Comparison of ENCODE assay signal across 8 cellular contexts in the genomic region with DNA sequence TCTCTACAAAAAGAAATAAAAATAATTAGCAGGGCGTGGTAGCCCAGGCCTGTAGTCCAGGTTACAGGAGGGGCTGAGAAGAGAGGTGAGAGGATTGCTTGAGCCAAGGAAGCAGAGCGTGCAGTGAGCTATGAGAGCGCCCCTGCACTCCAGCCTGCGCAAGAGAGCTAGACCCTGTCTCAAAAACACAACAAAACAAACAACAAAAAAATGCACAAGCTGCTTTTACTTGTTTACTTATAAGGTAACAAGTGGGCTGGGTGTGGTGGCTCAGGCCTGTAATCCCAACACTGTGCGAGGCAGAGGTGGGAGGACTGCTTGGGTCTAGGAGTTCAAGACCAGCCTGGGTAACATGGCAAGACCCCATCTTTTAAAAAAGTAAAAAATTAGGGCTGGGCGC. TPM values are rescaled to one million over a fixed set of nuclear protein-coding genes. Genes with fewer than 3 reads are reported as not detected.
DNase-seq lines count a peak whose midpoint lies in the region; ATAC-seq and TF ChIP-seq lines count a peak whose summit lies in the region.

No MANE protein-coding gene starts in this region.

- H3K23ac ChIP-seq in mesenchymal stem cell (ENCODE audit: low read length in 2 of 2) = no peak overlapping the region

- H3K9ac ChIP-seq in mesenchymal stem cell (ENCODE audit: low read length) = peak overlapping the region; percentile 89

- H3K27me3 ChIP-seq in heart right ventricle (no peaks in the 10 kb centered on the region), mesenchymal stem cell (ENCODE audit: control insufficient read depth in 1 of 2, insufficient read depth in 1 of 2, low read length in 2 of 2) (no peaks in the 10 kb centered on the region)

- 88 to 95% methylated on average over 6 of the region's 6 CpGs for WGBS in heart right ventricle, 2 donors
- WGBS in mesenchymal stem cell = 100% methylated on average over 2 of the region's 6 CpGs

- no peaks in the 10 kb centered on the region for H3K27me3 Mint-ChIP-seq in activated naive CD8-positive, alpha-beta T cell
- H3K27me3 Mint-ChIP-seq in type B pancreatic cell = no peaks in the 10 kb centered on the region

- no peak overlapping the region for H2AFZ ChIP-seq in mesenchymal stem cell (ENCODE audit: low read depth, low read length)

- no peak overlapping the region for H3K18ac ChIP-seq in mesenchymal stem cell (ENCODE audit: low read depth in 1 of 2, low read length in 2 of 2)

- peaks cover 4 to 72% (median 36%) of the 10 kb centered on the region in 9 donors for H3K4me1 ChIP-seq in heart right ventricle
- peaks cover 6% of the 10 kb centered on the region for H3K4me1 ChIP-seq in mesenchymal stem cell (ENCODE audit: control insufficient read depth, insufficient read depth, low read depth, low read length)

- DNase-seq in heart right ventricle = no peak
- DNase-seq in cardiac septum (ENCODE audit: low spot score) = no peak
- no peak for DNase-seq in mesenchymal stem cell
- DNase-seq in type B pancreatic cell (ENCODE audit: extremely low spot score, unreplicated experiment) = no peak
- no peak for DNase-seq in DMS 273 (lab: John Stamatoyannopoulos, UW; ENCODE audit: unreplicated experiment)

- no peak overlapping the region for H4K91ac ChIP-seq in mesenchymal stem cell (ENCODE audit: low read length)

- H2BK12ac ChIP-seq in mesenchymal stem cell (ENCODE audit: low read length in 2 of 2) = no peak overlapping the region

- peak overlapping the region in 6 of 10 donors; percentile 89 to 99 (median 94) for H3K4me3 ChIP-seq in heart right ventricle
- H3K4me3 ChIP-seq in mesenchymal stem cell (ENCODE audit: insufficient read depth in 1 of 2, low read depth in 1 of 2, low read length in 2 of 2) = peak overlapping the region in 1 of 2 experiments; percentile 31

- H3K4me2 ChIP-seq in mesenchymal stem cell (ENCODE audit: low read length, poor library complexity, severe bottlenecking) = peak overlapping the region; percentile 55

- no peak overlapping the region for H2BK5ac ChIP-seq in mesenchymal stem cell (ENCODE audit: low read depth, low read length, poor library complexity, severe bottlenecking)

- no peak overlapping the region for H2BK15ac ChIP-seq in mesenchymal stem cell (ENCODE audit: low read depth, poor library complexity, severe bottlenecking)

- peak overlapping the region; percentile 99 for H3K27ac Mint-ChIP-seq in activated naive CD8-positive, alpha-beta T cell
- peak overlapping the region; percentile 84 for H3K27ac Mint-ChIP-seq in type B pancreatic cell

- TF ChIP-seq CTCF in heart right ventricle (IDR thresholded peaks at IDR 0.05) = no peak
- no peak for TF ChIP-seq CTCF in type B pancreatic cell (conservative IDR thresholded peaks at IDR 0.05)

- no peak overlapping the region for H2BK120ac ChIP-seq in mesenchymal stem cell (ENCODE audit: low read depth, low read length)

- intact Hi-C loops in heart right ventricle (cut with DNase I) (loop anchor here in 5 of 10 donors (5.0 kb wide), 3 partner anchors 33 to 63 kb away; no protein-coding TSS in a partner anchor), cardiac septum (cut with DNase I) (loop anchor here (5.0 kb wide), 1 partner anchor 43 kb away; no protein-coding TSS in a partner anchor)

- peak overlapping the region; percentile 54 for H4K8ac ChIP-seq in mesenchymal stem cell (ENCODE audit: low read length)

- no peaks in the 10 kb centered on the region for H3K9me3 ChIP-seq in heart right ventricle
- no peaks in the 10 kb centered on the region for H3K9me3 ChIP-seq in mesenchymal stem cell (ENCODE audit: control insufficient read depth, low read length)

- no peaks in the 10 kb centered on the region for H3K36me3 ChIP-seq in heart right ventricle
- H3K36me3 ChIP-seq in mesenchymal stem cell (ENCODE audit: control insufficient read depth in 1 of 2, insufficient read depth in 2 of 2, low read depth in 1 of 2, low read length in 2 of 2) = no peaks in the 10 kb centered on the region

- peak overlapping the region; percentile 96 for H3K4me3 Mint-ChIP-seq in activated naive CD8-positive, alpha-beta T cell
- peak overlapping the region; percentile 83 for H3K4me3 Mint-ChIP-seq in type B pancreatic cell

- ATAC-seq in heart right ventricle = no peak
- no peak for ATAC-seq in HG03280 (IDR thresholded peaks at IDR 0.05; ENCODE audit: unreplicated experiment)
- ATAC-seq in HG03139 (IDR thresholded peaks at IDR 0.05; ENCODE audit: unreplicated experiment) = no peak

- peaks cover 3% of the 10 kb centered on the region for H3K79me1 ChIP-seq in mesenchymal stem cell (replicated peaks; ENCODE audit: low read length, poor library complexity, severe bottlenecking)

- H3K27ac ChIP-seq in heart right ventricle (peak overlapping the region in 9 of 10 donors; percentile 91 to 98 (median 95)), mesenchymal stem cell (ENCODE audit: low read length, poor library complexity, severe bottlenecking) (no peak overlapping the region)

- H3K4ac ChIP-seq in mesenchymal stem cell (ENCODE audit: low read depth in 1 of 2, low read length in 2 of 2) = no peak overlapping the region

- peaks cover 60% of the 10 kb centered on the region for H3K4me1 Mint-ChIP-seq in activated naive CD8-positive, alpha-beta T cell (ENCODE audit: low read depth)
- H3K4me1 Mint-ChIP-seq in type B pancreatic cell (ENCODE audit: unreplicated experiment) = peaks cover 21% of the 10 kb centered on the region

- no peak overlapping the region for H3K14ac ChIP-seq in mesenchymal stem cell (ENCODE audit: low read length in 2 of 2)

- no peaks in the 10 kb centered on the region for H3K36me3 Mint-ChIP-seq in activated naive CD8-positive, alpha-beta T cell
- H3K36me3 Mint-ChIP-seq in type B pancreatic cell = no peaks in the 10 kb centered on the region

- H3K9me3 Mint-ChIP-seq in activated naive CD8-positive, alpha-beta T cell (ENCODE audit: low read depth) = no peaks in the 10 kb centered on the region
- H3K9me3 Mint-ChIP-seq in type B pancreatic cell = no peaks in the 10 kb centered on the region

- peak overlapping the region; percentile 58 for H2AK5ac ChIP-seq in mesenchymal stem cell (ENCODE audit: low read length, severe bottlenecking)

RNA-seq across cellular contexts. Expression of gene CYTH1, which starts 1.7 kb away (rescaled TPM):
- total RNA-seq in heart right ventricle (10 to 100 TPM; 23.5 to 46.9 (median 34.8) TPM), cardiac septum (29.4 TPM), type B pancreatic cell (ENCODE audit: low replicate concordance) (18.8 and 30.3 TPM in 2 replicates)
- 10 to 100 TPM; 22.3 to 31.5 TPM for polyA plus RNA-seq in heart right ventricle
- 15.0 TPM for polyA plus RNA-seq in mesenchymal stem cell (2013, experiment 1 of 2)
- polyA plus RNA-seq in mesenchymal stem cell (2013, experiment 2 of 2) = 14.3 TPM
